Comparison of ENCODE assay signal across 8 cellular contexts in the genomic region with DNA sequence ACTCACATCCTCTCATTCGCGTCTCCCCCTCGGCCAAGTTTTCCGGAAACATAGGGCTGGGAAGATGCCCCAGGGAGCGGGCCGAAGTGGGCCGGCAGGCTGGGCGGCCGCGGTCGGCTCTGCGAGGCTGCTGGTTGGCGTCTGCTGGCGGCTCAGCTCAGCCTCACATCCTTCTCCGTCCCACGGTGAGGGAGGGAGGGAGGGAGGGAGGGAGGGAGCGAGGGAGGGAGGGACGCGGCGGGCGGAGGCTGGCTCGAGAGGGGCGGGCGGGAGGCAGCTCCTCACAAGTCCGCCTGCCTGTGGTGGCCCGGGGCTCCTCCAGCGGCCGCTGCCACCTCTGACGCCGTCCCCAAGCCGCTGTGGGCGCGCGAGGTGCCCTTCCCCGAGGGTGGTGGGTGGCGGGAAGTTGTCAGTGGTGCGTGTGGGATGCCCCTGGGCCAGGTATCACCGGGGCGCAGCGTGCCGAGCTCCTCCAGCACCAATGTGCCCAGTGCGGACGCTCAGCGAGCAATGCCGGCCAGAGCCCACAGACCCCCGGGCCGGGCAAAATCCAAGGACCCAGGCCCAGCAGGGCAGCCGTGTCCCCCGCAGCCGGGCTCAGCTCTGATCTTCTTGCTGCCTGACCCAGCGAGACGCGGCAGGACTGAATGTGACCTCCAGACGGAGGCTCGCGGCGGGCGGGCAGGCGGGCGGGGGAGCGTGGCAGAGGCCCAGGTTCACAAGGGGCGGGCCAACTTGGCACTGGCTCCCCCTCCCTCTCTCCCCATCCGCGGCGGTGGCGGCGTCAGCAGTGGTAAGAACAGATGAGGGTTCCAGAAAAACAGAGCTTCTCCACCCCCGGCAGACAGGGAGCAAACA.
DNase-seq lines count a peak whose midpoint lies in the region; ATAC-seq and TF ChIP-seq lines count a peak whose summit lies in the region.

No MANE protein-coding gene starts in this region.

- peaks cover 2% of the 10 kb centered on the region for H3K36me3 Mint-ChIP-seq in activated CD8-positive, alpha-beta T cell treated with anti-CD3 and anti-CD28 coated beads for 36 hours (ENCODE audit: low read depth)

- 25 to 31% methylated on average over 26 to 35 of the region's 68 CpGs for WGBS in lower leg skin, 2 donors

- no peaks in the 10 kb centered on the region for H3K9me3 Mint-ChIP-seq in activated CD8-positive, alpha-beta T cell treated with anti-CD3 and anti-CD28 coated beads for 36 hours

- peak overlapping the region; percentile 46 for H3K27ac Mint-ChIP-seq in activated CD8-positive, alpha-beta T cell treated with anti-CD3 and anti-CD28 coated beads for 36 hours

- H3K4me3 Mint-ChIP-seq in activated CD8-positive, alpha-beta T cell treated with anti-CD3 and anti-CD28 coated beads for 36 hours, result peak overlapping the region; percentile 53

- DNase-seq in DMS 273 treated with DMSO at 0.1 percent for 48 hours (lab: John Stamatoyannopoulos, UW) (peak; percentile 64), NCI-H1105 treated with DMSO at 0.1 percent for 48 hours (lab: John Stamatoyannopoulos, UW) (peak; percentile 69), ecto neural progenitor cell (ENCODE audit: low spot score) (peak; percentile 92), lower leg skin (ENCODE audit: low spot score in 2 of 2) (peak; percentile 84 to 98), KG1 (lab: John Stamatoyannopoulos, UW) (no peak)
- peak; percentile 88 for DNase-seq in activated CD8-positive, alpha-beta T cell treated with anti-CD3 and anti-CD28 coated beads for 36 hours
- peak; percentile 52 to 55 for DNase-seq in stimulated activated CD4-positive, alpha-beta T cell treated with anti-CD3 and anti-CD28 coated beads, Interleukin-1b, Interleukin-23, amount 100 ng/mL, for 4 hours (ENCODE audit: low read depth in 2 of 2)

- H3K4me1 Mint-ChIP-seq in activated CD8-positive, alpha-beta T cell treated with anti-CD3 and anti-CD28 coated beads for 36 hours (ENCODE audit: low read depth), result peaks cover 42% of the 10 kb centered on the region

- TF ChIP-seq POLR2A in lower leg skin (IDR thresholded peaks at IDR 0.05), result no peak

- no peak for TF ChIP-seq CTCF in activated CD8-positive, alpha-beta T cell treated with anti-CD3 and anti-CD28 coated beads for 36 hours (IDR thresholded peaks at IDR 0.05)
- no peak for TF ChIP-seq CTCF in lower leg skin (IDR thresholded peaks at IDR 0.05)

- H3K4me3 ChIP-seq in lower leg skin (ENCODE audit: low read depth, poor library complexity, severe bottlenecking), result peak overlapping the region; percentile 25

- POLR2A ChIA-PET in activated CD8-positive, alpha-beta T cell treated with anti-CD3 and anti-CD28 coated beads for 36 hours (lab: Charles Lee), result interaction anchor here (0.6 to 1.4 kb wide), 3 partner anchors 9 to 372 kb away, joined by 3 read pairs; no protein-coding TSS in a partner anchor

- no peaks in the 10 kb centered on the region for H3K27me3 Mint-ChIP-seq in activated CD8-positive, alpha-beta T cell treated with anti-CD3 and anti-CD28 coated beads for 36 hours

- peak; percentile 81 for ATAC-seq in activated CD8-positive, alpha-beta T cell treated with anti-CD3 and anti-CD28 coated beads for 36 hours
- no peak for ATAC-seq in HG03135 (IDR thresholded peaks at IDR 0.05; ENCODE audit: unreplicated experiment)

- intact Hi-C loops in activated CD8-positive, alpha-beta T cell treated with anti-CD3 and anti-CD28 coated beads for 36 hours (cut with micrococcal nuclease), result no loop called here
- intact Hi-C loops in lower leg skin (cut with DNase I; ENCODE audit: low total_unique reads), result no loop called here

- CTCF ChIA-PET in activated CD8-positive, alpha-beta T cell treated with anti-CD3 and anti-CD28 coated beads for 36 hours (lab: Charles Lee), result interaction anchor here (0.9 to 2.4 kb wide), 3 partner anchors 9 to 36 kb away, joined by 3 to 9 read pairs (median 6); no protein-coding TSS in a partner anchor
